Comparison of ENCODE assay signal across 24 cellular contexts in the genomic region with DNA sequence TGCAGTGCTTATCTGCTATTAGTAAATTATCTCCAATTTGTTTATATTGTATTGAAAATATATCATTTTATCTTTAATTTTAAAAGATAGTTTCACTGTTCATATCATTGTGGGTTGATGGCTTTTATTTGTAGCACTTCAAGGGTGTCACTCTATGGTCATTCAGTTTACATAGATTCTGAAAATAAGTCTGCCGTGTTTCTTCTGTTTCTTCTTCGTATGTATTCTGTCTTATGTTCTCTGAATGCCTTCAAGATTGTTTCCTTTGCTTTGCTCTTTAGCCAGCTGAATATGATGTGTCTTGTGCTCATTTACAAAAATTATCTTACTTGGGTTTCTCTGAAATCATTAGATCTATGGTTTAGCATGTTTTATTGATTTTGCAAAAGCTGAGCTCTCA.
"Had no signal": no experiment of that assay in that cellular context is flagged by ENCODE, and none has a peak within 500 bp of the region (broad histone marks: within the 10 kb centered on the region; RNA-seq: fewer than 3 reads in every experiment).

No MANE protein-coding gene starts in this region.

- H3K4me1 Mint-ChIP-seq: T-cell had no signal

- ATAC-seq: Panc1, PC-3, T-cell had no signal

- H3K27me3 Mint-ChIP-seq: T-cell had no signal

- H3K27ac Mint-ChIP-seq: T-cell; T-helper 1 cell treated with Interleukin-12 subunit alpha and Interleukin-12 subunit beta and Interleukin-4 antibody, amounts not matched to agents 30 μg/mL and 1 μg/mL, for 36 hours had no signal

- H3K4me3 Mint-ChIP-seq: T-cell; T-helper 1 cell treated with Interleukin-12 subunit alpha and Interleukin-12 subunit beta and Interleukin-4 antibody, amounts not matched to agents 30 μg/mL and 1 μg/mL, for 36 hours had no signal

- H3K36me3 Mint-ChIP-seq: T-cell had no signal

- DNase-seq: KBM-7; MV-4-11; NCI-H1048; NCI-H1105; NCI-H1417; NCI-H1436 treated with DMSO at 0.1 percent for 48 hours; NCI-H1694; NCI-H187 treated with DMSO at 0.1 percent for 48 hours; NCI-H2029 treated with DMSO at 0.1 percent for 48 hours; NCI-H2107; NCI-H2171 treated with DMSO at 0.1 percent for 48 hours; NCI-H345; NCI-H446 treated with DMSO at 0.1 percent for 48 hours; NCI-H510A treated with DMSO at 0.1 percent for 48 hours; NCI-H526; NCI-H82; NK-92 treated with Interleukin-12 subunit alpha and Interleukin-12 subunit beta, amount 100 ng/mL, for 24 hours; PC-3; SHP77; SK-N-SH; SW 1271; T-cell had no signal
